In genomic region chr6:4666886-4667513, GRCh38 we compare ENCODE assay signal across 34 cellular contexts.
"Had no signal": no experiment of that assay in that cellular context is flagged by ENCODE, and none has a peak within 500 bp of the region (broad histone marks: within the 10 kb centered on the region; RNA-seq: fewer than 3 reads in every experiment).

No MANE protein-coding gene starts in this region.

- H3K4me3 Mint-ChIP-seq: central memory CD8-positive, alpha-beta T cell; immature natural killer cell; memory B cell; mesothelial cell of epicardium; naive B cell; natural killer cell treated with Interleukin-12 subunit alpha and Interleukin-12 subunit beta and Interleukin-15 and Interleukin-18, amount 100 ng/mL, for 72 hours; neural crest cell; stimulated activated effector memory CD8-positive, alpha-beta T cell treated with anti-CD3 and anti-CD28 coated beads, Interleukin-12 subunit alpha, Interleukin-12 subunit beta, amount 100 ng/mL, for 72 hours had no signal

- H3K4me3 ChIP-seq: coronary artery, gastroesophageal sphincter, heart right ventricle, lung, mucosa of descending colon, smooth muscle cell, thoracic aorta, tibial nerve, upper lobe of right lung had no signal

- DNase-seq: effector CD4-positive, alpha-beta T cell; foreskin keratinocyte; heart right ventricle; hippocampal formation; immature natural killer cell; islet precursor cell; kidney glomerular epithelial cell; left colon; left ventricle myocardium superior; mucosa of descending colon; naive B cell; stimulated activated CD4-positive, alpha-beta T cell treated with anti-CD3 and anti-CD28 coated beads, Interleukin-12 subunit alpha, Interleukin-12 subunit beta, amount 100 ng/mL, for 4 hours; stimulated activated CD4-positive, alpha-beta T cell treated with anti-CD3 and anti-CD28 coated beads, Interleukin-1b, Interleukin-23, amount 100 ng/mL, for 48 hours; stimulated activated CD4-positive, alpha-beta T cell treated with anti-CD3 and anti-CD28 coated beads, Interleukin-4, amount 100 ng/mL, for 1 hour; stimulated activated naive CD8-positive, alpha-beta T cell treated with anti-CD3 and anti-CD28 coated beads, Interleukin-15, Interleukin-2, amounts not matched to agents 100 U/mL and 50 U/mL, for 24 hours; upper lobe of right lung had no signal

- H3K36me3 ChIP-seq: gastroesophageal sphincter, heart right ventricle, neutrophil, thoracic aorta, tibial nerve, upper lobe of right lung had no signal

- H3K9ac ChIP-seq: parathyroid adenoma had no signal

- H3K27me3 ChIP-seq: foreskin keratinocyte, gastroesophageal sphincter, heart right ventricle, neutrophil, tibial nerve, upper lobe of right lung had no signal

- H3K4me1 ChIP-seq: foreskin keratinocyte, gastroesophageal sphincter, parathyroid adenoma, tibial nerve, upper lobe of right lung had no signal

- H3K4me1 Mint-ChIP-seq: central memory CD8-positive, alpha-beta T cell; immature natural killer cell; memory B cell; mesothelial cell of epicardium; naive B cell had no signal

- H3K36me3 Mint-ChIP-seq: immature natural killer cell; memory B cell; mesothelial cell of epicardium; naive B cell; natural killer cell treated with Interleukin-12 subunit alpha and Interleukin-12 subunit beta and Interleukin-15 and Interleukin-18, amount 100 ng/mL, for 72 hours; stimulated activated effector memory CD8-positive, alpha-beta T cell treated with anti-CD3 and anti-CD28 coated beads, Interleukin-12 subunit alpha, Interleukin-12 subunit beta, amount 100 ng/mL, for 72 hours had no signal

- H3K9me3 Mint-ChIP-seq: central memory CD8-positive, alpha-beta T cell; immature natural killer cell; memory B cell; mesothelial cell of epicardium; natural killer cell treated with Interleukin-12 subunit alpha and Interleukin-12 subunit beta and Interleukin-15 and Interleukin-18, amount 100 ng/mL, for 72 hours; neural crest cell; stimulated activated effector memory CD8-positive, alpha-beta T cell treated with anti-CD3 and anti-CD28 coated beads, Interleukin-12 subunit alpha, Interleukin-12 subunit beta, amount 100 ng/mL, for 72 hours had no signal

- H3K9me3 ChIP-seq: gastroesophageal sphincter, heart right ventricle, mucosa of descending colon, neutrophil, thoracic aorta, tibial nerve, upper lobe of right lung had no signal

- H3K27ac ChIP-seq: coronary artery, epithelial cell of prostate, foreskin keratinocyte, gastroesophageal sphincter, heart right ventricle, neutrophil, parathyroid adenoma, thoracic aorta, tibial nerve, upper lobe of right lung had no signal

- H3K27ac Mint-ChIP-seq: immature natural killer cell; memory B cell; mesothelial cell of epicardium; natural killer cell treated with Interleukin-12 subunit alpha and Interleukin-12 subunit beta and Interleukin-15 and Interleukin-18, amount 100 ng/mL, for 72 hours; progenitor cell of endocrine pancreas; stimulated activated effector memory CD8-positive, alpha-beta T cell treated with anti-CD3 and anti-CD28 coated beads, Interleukin-12 subunit alpha, Interleukin-12 subunit beta, amount 100 ng/mL, for 72 hours had no signal

- ATAC-seq: esophagus mucosa; foreskin keratinocyte; gastroesophageal sphincter; heart right ventricle; left colon; left ventricle myocardium superior; mucosa of descending colon; natural killer cell treated with Interleukin-12 subunit alpha and Interleukin-12 subunit beta and Interleukin-15 and Interleukin-18, amount 100 ng/mL, for 72 hours; sciatic nerve; stimulated activated effector memory CD8-positive, alpha-beta T cell treated with anti-CD3 and anti-CD28 coated beads, Interleukin-12 subunit alpha, Interleukin-12 subunit beta, amount 100 ng/mL, for 72 hours; stimulated activated naive CD8-positive, alpha-beta T cell treated with anti-CD3 and anti-CD28 coated beads, Interleukin-15, Interleukin-2, amounts not matched to agents 100 U/mL and 50 U/mL, for 24 hours; upper lobe of right lung had no signal
